In the genomic region with DNA sequence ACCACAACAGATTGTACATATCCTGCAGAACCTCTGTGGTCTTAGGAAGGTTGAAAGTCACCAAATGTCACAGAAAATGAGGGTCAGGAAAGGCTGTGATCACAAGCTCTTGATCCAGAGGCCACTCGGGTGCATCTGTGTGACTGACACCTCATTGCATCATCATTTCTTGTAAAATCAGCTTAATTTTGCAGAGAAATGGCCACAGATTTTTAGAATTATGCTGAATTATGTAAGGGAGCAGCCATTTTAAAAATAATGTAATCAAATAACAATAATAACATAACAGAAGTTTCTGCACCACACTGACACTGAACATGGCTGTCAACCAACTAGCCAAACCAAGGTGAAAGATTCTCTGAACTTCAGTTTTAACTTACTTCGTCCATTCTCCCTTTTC, we compare ENCODE assay signal across 13 cellular contexts. TPM values are rescaled to one million over a fixed set of nuclear protein-coding genes. Genes with fewer than 3 reads are reported as not detected.
DNase-seq lines count a peak whose midpoint lies in the region; TF ChIP-seq lines count a peak whose summit lies in the region.
"Had no signal": no experiment of that assay in that cellular context is flagged by ENCODE, and none has a peak within 500 bp of the region (broad histone marks: within the 10 kb centered on the region; RNA-seq: fewer than 3 reads in every experiment).

No MANE protein-coding gene starts in this region.

- no TSS peak for BruUV-seq in A673 (replicated peaks; lab: Mats Ljungman, UMichigan)

- H3K9me3 Mint-ChIP-seq in CD4-positive, alpha-beta memory T cell = no peaks in the 10 kb centered on the region
- no peaks in the 10 kb centered on the region for H3K9me3 Mint-ChIP-seq in activated T-helper 2 cell treated with anti-CD3 and anti-CD28 coated beads, Interferon-gamma antibody, Interleukin-2, Interleukin-4, amounts not matched to agents 10 μg/mL and 5 μg/mL and 100 μg/mL, durations not matched to agents 14 hours and 24 hours and 36 hours

- no peak overlapping the region for H3K9ac ChIP-seq in muscle layer of colon (ENCODE audit: low read length)

- H3K4me1 Mint-ChIP-seq in CD4-positive, alpha-beta memory T cell = peaks cover 54 to 84% (median 70%) of the 10 kb centered on the region in 4 donors
- H3K4me1 Mint-ChIP-seq in activated T-helper 2 cell treated with anti-CD3 and anti-CD28 coated beads, Interferon-gamma antibody, Interleukin-2, Interleukin-4, amounts not matched to agents 10 μg/mL and 5 μg/mL and 100 μg/mL, durations not matched to agents 14 hours and 24 hours and 36 hours (ENCODE audit: low read depth) = peaks cover 67% of the 10 kb centered on the region

- no peaks in the 10 kb centered on the region for H3K9me3 ChIP-seq in A673 (ENCODE audit: low read depth, low read length, poor library complexity, severe bottlenecking)
- H3K9me3 ChIP-seq in CD4-positive, alpha-beta memory T cell (ENCODE audit: control insufficient read depth in 1 of 2, low read length in 2 of 2) = no peaks in the 10 kb centered on the region
- no peaks in the 10 kb centered on the region for H3K9me3 ChIP-seq in muscle layer of colon (ENCODE audit: low read length)
- H3K9me3 ChIP-seq in testis = no peaks in the 10 kb centered on the region
- H3K9me3 ChIP-seq: adrenal gland, Peyer's patch had no signal

- DNase-seq in A673 (ENCODE audit: low spot score) (no peak), NCI-H345 (lab: John Stamatoyannopoulos, UW) (no peak), testis (no peak)
- DNase-seq in CD4-positive, alpha-beta memory T cell = no peak
- DNase-seq in activated T-helper 2 cell treated with anti-CD3 and anti-CD28 coated beads, Interferon-gamma antibody, Interleukin-2, Interleukin-4, amounts not matched to agents 10 μg/mL and 5 μg/mL and 100 μg/mL, durations not matched to agents 14 hours and 24 hours and 36 hours (ENCODE audit: low spot score) = no peak
- DNase-seq in stimulated activated CD4-positive, alpha-beta T cell treated with anti-CD3 and anti-CD28 coated beads, Interleukin-12 subunit alpha, Interleukin-12 subunit beta, amount 100 ng/mL, for 4 hours = no peak
- DNase-seq: adrenal gland, hippocampal formation, KG1, Peyer's patch had no signal

- peak overlapping the region in 6 of 7 donors; percentile 9 to 86 (median 66) for H3K27ac Mint-ChIP-seq in CD4-positive, alpha-beta memory T cell
- H3K27ac Mint-ChIP-seq in activated T-helper 2 cell treated with anti-CD3 and anti-CD28 coated beads, Interferon-gamma antibody, Interleukin-2, Interleukin-4, amounts not matched to agents 10 μg/mL and 5 μg/mL and 100 μg/mL, durations not matched to agents 14 hours and 24 hours and 36 hours = no peak overlapping the region

- H3K4me3 Mint-ChIP-seq in CD4-positive, alpha-beta memory T cell = peak overlapping the region in 6 of 8 donors; percentile 6 to 59 (median 38)
- H3K4me3 Mint-ChIP-seq in activated T-helper 2 cell treated with anti-CD3 and anti-CD28 coated beads, Interferon-gamma antibody, Interleukin-2, Interleukin-4, amounts not matched to agents 10 μg/mL and 5 μg/mL and 100 μg/mL, durations not matched to agents 14 hours and 24 hours and 36 hours (ENCODE audit: low read depth) = peak overlapping the region; percentile 58

- H3K36me3 ChIP-seq in A673 (ENCODE audit: insufficient read depth, low read length, poor library complexity, severe bottlenecking) = no peaks in the 10 kb centered on the region
- no peaks in the 10 kb centered on the region for H3K36me3 ChIP-seq in CD4-positive, alpha-beta memory T cell (ENCODE audit: insufficient read depth, low read length)
- H3K36me3 ChIP-seq in muscle layer of colon (ENCODE audit: insufficient read depth, low read length) = no peaks in the 10 kb centered on the region
- no peaks in the 10 kb centered on the region for H3K36me3 ChIP-seq in testis (ENCODE audit: low read depth, missing control alignments)
- H3K36me3 ChIP-seq: adrenal gland, Peyer's patch had no signal

- H3K27me3 Mint-ChIP-seq in CD4-positive, alpha-beta memory T cell = no peaks in the 10 kb centered on the region
- no peaks in the 10 kb centered on the region for H3K27me3 Mint-ChIP-seq in activated T-helper 2 cell treated with anti-CD3 and anti-CD28 coated beads, Interferon-gamma antibody, Interleukin-2, Interleukin-4, amounts not matched to agents 10 μg/mL and 5 μg/mL and 100 μg/mL, durations not matched to agents 14 hours and 24 hours and 36 hours (ENCODE audit: low read depth)

- no peak for TF ChIP-seq POLR2A in testis (IDR thresholded peaks at IDR 0.05)

- H3K27ac ChIP-seq in A673 (ENCODE audit: low read depth, low read length, poor library complexity, severe bottlenecking) (peak overlapping the region; percentile 56), muscle layer of colon (ENCODE audit: low read depth, low read length) (peak overlapping the region; percentile 59), testis (no peak overlapping the region)
- H3K27ac ChIP-seq in CD4-positive, alpha-beta memory T cell (ENCODE audit: low read depth, low read length) = no peak overlapping the region
- H3K27ac ChIP-seq: Peyer's patch, VCaP had no signal

- H3K4me3 ChIP-seq in A673 (ENCODE audit: low read depth, low read length, poor library complexity, severe bottlenecking) (no peak overlapping the region), muscle layer of colon (ENCODE audit: low read depth in 1 of 2, low read length in 2 of 2) (peak overlapping the region in 1 of 2 donors; percentile 20), testis (no peak overlapping the region)
- H3K4me3 ChIP-seq in CD4-positive, alpha-beta memory T cell (ENCODE audit: low read length in 2 of 2) = no peak overlapping the region
- H3K4me3 ChIP-seq: adrenal gland, Peyer's patch, smooth muscle cell had no signal

- H3K27me3 ChIP-seq in A673 (replicated peaks; ENCODE audit: insufficient read depth, low read depth, low read length, poor library complexity) (no peaks in the 10 kb centered on the region), muscle layer of colon (ENCODE audit: control insufficient read depth in 1 of 2, insufficient read depth in 2 of 2, low read length in 2 of 2) (no peaks in the 10 kb centered on the region), testis (no peaks in the 10 kb centered on the region)
- H3K27me3 ChIP-seq in CD4-positive, alpha-beta memory T cell (ENCODE audit: insufficient read depth, low read length) = no peaks in the 10 kb centered on the region
- H3K27me3 ChIP-seq: adrenal gland, Peyer's patch had no signal

- H3K36me3 Mint-ChIP-seq in CD4-positive, alpha-beta memory T cell = peaks cover 10 to 29% of the 10 kb centered on the region in 2 donors
- H3K36me3 Mint-ChIP-seq in activated T-helper 2 cell treated with anti-CD3 and anti-CD28 coated beads, Interferon-gamma antibody, Interleukin-2, Interleukin-4, amounts not matched to agents 10 μg/mL and 5 μg/mL and 100 μg/mL, durations not matched to agents 14 hours and 24 hours and 36 hours (ENCODE audit: low read depth) = peaks cover 57% of the 10 kb centered on the region

- H3K4me1 ChIP-seq in A673 (ENCODE audit: insufficient read depth, low read length, poor library complexity, severe bottlenecking) = peaks cover 37% of the 10 kb centered on the region
- H3K4me1 ChIP-seq in CD4-positive, alpha-beta memory T cell (ENCODE audit: insufficient read depth, low read length) = peaks cover 72% of the 10 kb centered on the region
- peaks cover 57% of the 10 kb centered on the region for H3K4me1 ChIP-seq in muscle layer of colon (ENCODE audit: insufficient read depth, low read length)
- H3K4me1 ChIP-seq in testis = peaks cover 13% of the 10 kb centered on the region
- H3K4me1 ChIP-seq: Peyer's patch had no signal

- intact Hi-C loops in A673 (cut with micrococcal nuclease; ENCODE audit: unreplicated experiment) (no loop called here), testis (cut with DNase I; ENCODE audit: low total_unique reads) (no loop called here)
- intact Hi-C loops in CD4-positive, alpha-beta memory T cell (cut with micrococcal nuclease) = no loop called here
- intact Hi-C loops in activated T-helper 2 cell treated with anti-CD3 and anti-CD28 coated beads, Interferon-gamma antibody, Interleukin-2, Interleukin-4, amounts not matched to agents 10 μg/mL and 5 μg/mL and 100 μg/mL, durations not matched to agents 14 hours and 24 hours and 36 hours (cut with micrococcal nuclease) = no loop called here

- CTCF ChIA-PET in A673 (lab: Charles Lee) = no interaction called here
- CTCF ChIA-PET in CD4-positive, alpha-beta memory T cell (lab: Charles Lee; ENCODE audit: partially characterized antibody) = interaction anchor here (1.6 to 1.9 kb wide), 4 partner anchors 9 to 76 kb away, joined by 4 to 7 read pairs (median 6); no protein-coding TSS in a partner anchor

- no peak for TF ChIP-seq CTCF in A673 (conservative IDR thresholded peaks at IDR 0.05; ENCODE audit: low read depth, low read length)
- TF ChIP-seq CTCF in testis (IDR thresholded peaks at IDR 0.05) = no peak

- 55 to 62% methylated on average over 2 of the region's 2 CpGs for WGBS in testis, 2 donors

- POLR2A ChIA-PET in A673 (lab: Charles Lee; ENCODE audit: low non-redundant PET) = interaction anchor here (0.6 to 0.8 kb wide), 2 partner anchors 10 to 835 kb away, joined by 5 read pairs; no protein-coding TSS in a partner anchor
- POLR2A ChIA-PET in CD4-positive, alpha-beta memory T cell (lab: Charles Lee; ENCODE audit: partially characterized antibody) = interaction anchor here (0.8 to 1.2 kb wide), 2 partner anchors 14 to 123 kb away, joined by 3 read pairs; no protein-coding TSS in a partner anchor

RNA-seq across cellular contexts. Expression of gene PRNP, which starts 3.0 kb away (rescaled TPM):
- total RNA-seq in A673 (2021) (86.9 and 117 TPM in 2 replicates), testis (100 to 1,000 TPM; 126 to 238 TPM)
- total RNA-seq in CD4-positive, alpha-beta memory T cell = 10 to 100 TPM; 64.1 to 67.6 TPM
- 100 to 1,000 TPM; 130 to 160 TPM for polyA plus RNA-seq in CD4-positive, alpha-beta memory T cell
- 43.2 and 46.6 TPM in 2 replicates for total RNA-seq in activated T-helper 2 cell treated with anti-CD3 and anti-CD28 coated beads, Interferon-gamma antibody, Interleukin-2, Interleukin-4, amounts not matched to agents 10 μg/mL and 5 μg/mL and 100 μg/mL, durations not matched to agents 14 hours and 24 hours and 36 hours
- 171 TPM for polyA plus RNA-seq in testis (ENCODE audit: insufficient read depth, low read depth, low replicate concordance)

RNA-seq across cellular contexts. Expression of gene PRND, which starts 32.5 kb away (rescaled TPM):
- total RNA-seq in A673 (2021) (0.09 TPM in 1 of 2 replicates, not detected in the other), testis (100 to 1,000 TPM; 431 to 729 TPM)
- not detected for total RNA-seq in CD4-positive, alpha-beta memory T cell
- under 1 TPM in 1 of 2 donors, not detected in 1; 0.04 TPM for polyA plus RNA-seq in CD4-positive, alpha-beta memory T cell
- not detected in 2 replicates for total RNA-seq in activated T-helper 2 cell treated with anti-CD3 and anti-CD28 coated beads, Interferon-gamma antibody, Interleukin-2, Interleukin-4, amounts not matched to agents 10 μg/mL and 5 μg/mL and 100 μg/mL, durations not matched to agents 14 hours and 24 hours and 36 hours
- 147 TPM for polyA plus RNA-seq in testis (ENCODE audit: insufficient read depth, low read depth, low replicate concordance)
- total RNA-seq: adrenal gland, Peyer's patch, smooth muscle cell had no signal
- polyA plus RNA-seq: adrenal gland, smooth muscle cell had no signal

Comparison
In these comparisons a context has a peak if more than half of its experiments do, and no peak if none do; other contexts are left out.
1. H3K27ac ChIP-seq: peak in A673 (single experiment) and muscle layer of colon (single experiment); none in CD4-positive, alpha-beta memory T cell (single experiment) and testis (0 of 2).
2. RNA of gene PRND, which starts 32.5 kb away (total RNA-seq): 431 to 729 TPM in testis; 0.09 TPM in A673, not detected in CD4-positive, alpha-beta memory T cell and not detected in activated T-helper 2 cell treated with anti-CD3 and anti-CD28 coated beads, Interferon-gamma antibody, Interleukin-2, Interleukin-4, amounts not matched to agents 10 μg/mL and 5 μg/mL and 100 μg/mL, durations not matched to agents 14 hours and 24 hours and 36 hours; every median in the first group is over 100 times any median in the second.